13 cellular contexts compared by ENCODE assay signal in the genomic region with DNA sequence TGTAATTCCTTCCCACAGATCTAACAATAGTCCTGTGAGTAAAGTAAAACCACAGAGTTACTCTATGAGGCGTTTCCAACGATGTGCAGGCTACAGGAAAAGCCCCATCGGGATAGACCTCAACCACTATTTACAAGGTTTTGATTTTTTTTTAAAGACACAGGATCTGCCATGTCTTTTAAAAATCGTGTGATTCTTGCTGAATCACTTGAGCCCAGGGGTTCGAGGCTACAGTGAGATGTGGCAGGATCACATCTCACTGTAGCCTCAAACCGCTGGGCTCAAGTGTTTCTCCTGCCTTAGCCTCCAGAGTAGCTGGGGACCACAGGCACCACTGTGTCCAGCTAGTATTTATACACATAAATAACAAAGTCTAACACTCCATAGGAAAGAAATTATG. TPM values are rescaled to one million over a fixed set of nuclear protein-coding genes. Genes with fewer than 3 reads are reported as not detected.
DNase-seq lines count a peak whose midpoint lies in the region; ATAC-seq and TF ChIP-seq lines count a peak whose summit lies in the region.
"Had no signal": no experiment of that assay in that cellular context is flagged by ENCODE, and none has a peak within 500 bp of the region (broad histone marks: within the 10 kb centered on the region; RNA-seq: fewer than 3 reads in every experiment).

No MANE protein-coding gene starts in this region.

- H4K20me1 ChIP-seq in OCI-LY7 (ENCODE audit: insufficient read depth, low read length) = peaks cover 90% of the 10 kb centered on the region
- peaks cover 29% of the 10 kb centered on the region for H4K20me1 ChIP-seq in mammary epithelial cell (ENCODE audit: insufficient read depth, low read length)

- no peak overlapping the region for H2AFZ ChIP-seq in OCI-LY7 (ENCODE audit: low read length)
- H2AFZ ChIP-seq in mammary epithelial cell (ENCODE audit: low read depth, low read length) = no peak overlapping the region

- H3K4me1 ChIP-seq in cardiac muscle cell (ENCODE audit: low read depth) = peaks cover under 1% of the 10 kb centered on the region
- H3K4me1 ChIP-seq in OCI-LY7 (ENCODE audit: insufficient read depth, low read length, poor library complexity, severe bottlenecking) = peaks cover 62% of the 10 kb centered on the region
- peaks cover 12% of the 10 kb centered on the region for H3K4me1 ChIP-seq in mammary epithelial cell (ENCODE audit: insufficient read depth, low read length)
- H3K4me1 ChIP-seq in rectal smooth muscle tissue (ENCODE audit: control insufficient read depth, insufficient read depth, low read length) = peaks cover 2% of the 10 kb centered on the region

- H3K9ac ChIP-seq in mammary epithelial cell (ENCODE audit: insufficient read depth, low read length) (no peak overlapping the region), rectal smooth muscle tissue (ENCODE audit: low read length) (peak overlapping the region; percentile 8)

- H3K4me3 ChIP-seq in cardiac muscle cell (no peak overlapping the region), OCI-LY7 (ENCODE audit: low read depth, low read length, poor library complexity, severe bottlenecking) (no peak overlapping the region), mammary epithelial cell (replicated peaks in 1 of 3; ENCODE audit: insufficient read depth in 1 of 3, low read depth in 2 of 3, low read length in 3 of 3) (no peak overlapping the region), rectal smooth muscle tissue (ENCODE audit: low read length) (no peak overlapping the region)
- H3K4me3 ChIP-seq: adrenal gland had no signal

- H3K9me2 ChIP-seq in OCI-LY7 (ENCODE audit: insufficient read depth, low read length) = no peaks in the 10 kb centered on the region

- peaks cover 59% of the 10 kb centered on the region for H3K79me2 ChIP-seq in OCI-LY7 (ENCODE audit: insufficient read depth, low read depth, low read length)
- H3K79me2 ChIP-seq in mammary epithelial cell (ENCODE audit: insufficient read depth, low read length) = peaks cover 64% of the 10 kb centered on the region

- 59% methylated on average over 6 of the region's 6 CpGs for WGBS in mammary epithelial cell (ENCODE audit: low coverage, missing lambda C conversion rate)

- no peak for ATAC-seq in Right ventricle myocardium inferior

- H3K36me3 ChIP-seq in cardiac muscle cell (peaks cover 97% of the 10 kb centered on the region), OCI-LY7 (ENCODE audit: insufficient read depth, low read length) (peaks cover 100% of the 10 kb centered on the region), mammary epithelial cell (ENCODE audit: insufficient read depth, low read length) (peaks cover 90% of the 10 kb centered on the region), rectal smooth muscle tissue (ENCODE audit: control insufficient read depth, insufficient read depth, low read length) (peaks cover 25% of the 10 kb centered on the region)

- no TSS peak for BruUV-seq in OCI-LY7 (replicated peaks; lab: Mats Ljungman, UMichigan)
- BruUV-seq in mammary epithelial cell (replicated peaks; lab: Mats Ljungman, UMichigan) = no TSS peak

- dilution Hi-C loops in mammary epithelial cell (cut with HindIII; ENCODE audit: low sequenced_read_pairs) = no loop called here

- DNase-seq in cardiac muscle cell (ENCODE audit: low read depth in 1 of 2, low spot score in 1 of 2) (no peak), Right ventricle myocardium inferior (ENCODE audit: missing footprints) (no peak), OCI-LY7 (ENCODE audit: low spot score) (no peak), mammary epithelial cell (peak; percentile 4), SKM-1 (lab: John Stamatoyannopoulos, UW; ENCODE audit: unreplicated experiment) (no peak), NCI-H2196 treated with DMSO at 0.1 percent for 48 hours (lab: John Stamatoyannopoulos, UW; ENCODE audit: unreplicated experiment) (no peak), CD1c-positive myeloid dendritic cell (ENCODE audit: extremely low spot score) (no peak)
- DNase-seq: activated CD4-positive, alpha-beta T cell treated with anti-CD3 and anti-CD28 coated beads, Interleukin-2, amount 50 U/mL, for 48 hours; adrenal gland; dermis blood vessel endothelial cell; foreskin fibroblast had no signal

- H3K9me3 ChIP-seq in cardiac muscle cell (ENCODE audit: low read depth) (no peaks in the 10 kb centered on the region), OCI-LY7 (ENCODE audit: low read length) (no peaks in the 10 kb centered on the region), mammary epithelial cell (replicated peaks; ENCODE audit: insufficient read depth, low read length) (no peaks in the 10 kb centered on the region)
- H3K9me3 ChIP-seq: adrenal gland had no signal

- H3K27ac ChIP-seq in cardiac muscle cell (peak overlapping the region; percentile 5), OCI-LY7 (ENCODE audit: low read depth, low read length, poor library complexity, severe bottlenecking) (peak overlapping the region; percentile 1), mammary epithelial cell (ENCODE audit: insufficient read depth, low read depth, low read length) (no peak overlapping the region), rectal smooth muscle tissue (ENCODE audit: low read depth, low read length) (no peak overlapping the region)
- H3K27ac ChIP-seq: adrenal gland, C4-2B had no signal

- POLR2A ChIA-PET in OCI-LY7 (lab: Charles Lee) = interaction anchor here (0.9 to 2.4 kb wide), 2 partner anchors 13 to 50 kb away, joined by 3 to 11 read pairs; a partner anchor contains a TSS

- TF ChIP-seq CTCF in cardiac muscle cell (IDR thresholded peaks at IDR 0.05; ENCODE audit: low read depth, low read length) (no peak), OCI-LY7 (conservative IDR thresholded peaks at IDR 0.05; ENCODE audit: low read length) (no peak), mammary epithelial cell (conservative IDR thresholded peaks at IDR 0.05 in 1 of 2, IDR thresholded peaks at IDR 0.05 in 1 of 2; ENCODE audit: extremely low read depth in 1 of 2, insufficient read depth in 1 of 2, low read depth in 1 of 2, low read length in 2 of 2) (no peak)

- H3K4me2 ChIP-seq in OCI-LY7 (ENCODE audit: low read length) = peak overlapping the region; percentile 87
- H3K4me2 ChIP-seq in mammary epithelial cell (ENCODE audit: insufficient read depth, low read depth, low read length) = no peak overlapping the region

- in situ Hi-C loops in mammary epithelial cell (cut with MboI; ENCODE audit: low sequenced_read_pairs in 2 of 2) = no loop called here

- intact Hi-C loops in Right ventricle myocardium inferior (cut with DNase I) (no loop called here), OCI-LY7 (cut with micrococcal nuclease; ENCODE audit: unreplicated experiment) (no loop called here), mammary epithelial cell (cut with micrococcal nuclease) (no loop called here)

- no peaks in the 10 kb centered on the region for H3K27me3 ChIP-seq in cardiac muscle cell
- no peaks in the 10 kb centered on the region for H3K27me3 ChIP-seq in mammary epithelial cell (ENCODE audit: insufficient read depth, low read length)
- no peaks in the 10 kb centered on the region for H3K27me3 ChIP-seq in rectal smooth muscle tissue (ENCODE audit: control insufficient read depth, insufficient read depth, low read length)
- H3K27me3 ChIP-seq: adrenal gland had no signal

- CTCF ChIA-PET in OCI-LY7 (lab: Charles Lee; ENCODE audit: unreplicated experiment) (no interaction called here), mammary epithelial cell (lab: Charles Lee; ENCODE audit: low non-redundant PET) (no interaction called here)

RNA-seq across cellular contexts. Expression of a gene that starts 7.8 kb away (rescaled TPM):
- total RNA-seq in cardiac muscle cell (27.7 and 60.7 TPM in 2 replicates), Right ventricle myocardium inferior (32.4 TPM), OCI-LY7 (2022) (276 and 285 TPM in 2 replicates), mammary epithelial cell (100 to 1,000 TPM; 167 to 198 TPM)
- polyA plus RNA-seq in cardiac muscle cell (24.7 and 43.3 TPM in 2 replicates), mammary epithelial cell (41.8 TPM)
- 201 and 206 TPM in 2 replicates for total RNA-seq in OCI-LY7 (2014; rRNA removed; shearing (Covaris generic))
- polyA minus RNA-seq in mammary epithelial cell = 39.2 TPM

RNA-seq across cellular contexts. Expression of a gene that starts 8.0 kb away (rescaled TPM):
- total RNA-seq in cardiac muscle cell (23.3 and 28.8 TPM in 2 replicates), Right ventricle myocardium inferior (30.2 TPM), OCI-LY7 (2022) (35.5 and 42.7 TPM in 2 replicates), mammary epithelial cell (10 to 100 TPM in 1 of 2 donors, 1 to 10 TPM in 1; 8.2 to 10.2 TPM)
- polyA plus RNA-seq in cardiac muscle cell (23.5 and 34.3 TPM in 2 replicates), mammary epithelial cell (2.6 TPM)
- 25.8 and 29.5 TPM in 2 replicates for total RNA-seq in OCI-LY7 (2014; rRNA removed; shearing (Covaris generic))
- not detected for polyA minus RNA-seq in mammary epithelial cell

RNA-seq across cellular contexts. Expression of a gene that starts 50.6 kb away (rescaled TPM):
- 39.2 and 43.9 TPM in 2 replicates for total RNA-seq in cardiac muscle cell
- 28.7 and 37.8 TPM in 2 replicates for polyA plus RNA-seq in cardiac muscle cell
- total RNA-seq in Right ventricle myocardium inferior = 15.9 TPM
- total RNA-seq in OCI-LY7 (2014; rRNA removed; shearing (Covaris generic)) = 21.8 and 23.0 TPM in 2 replicates
- 31.1 and 33.3 TPM in 2 replicates for total RNA-seq in OCI-LY7 (2022)
- total RNA-seq in mammary epithelial cell = 10 to 100 TPM; 27.8 to 30.2 TPM
- polyA plus RNA-seq in mammary epithelial cell = 15.4 TPM
- 14.1 TPM for polyA minus RNA-seq in mammary epithelial cell

Comparison
In these comparisons a context has a peak if more than half of its experiments do, and no peak if none do; other contexts are left out.
1. H3K27ac ChIP-seq: peak in cardiac muscle cell (single experiment) and OCI-LY7 (single experiment); none in mammary epithelial cell (single experiment) and rectal smooth muscle tissue (single experiment).